ENCODE assay signal across 11 cellular contexts in genomic region chr5:73032635-73033034, GRCh38.
A peak's percentile ranks its signal among the peaks of the same experiment; 100 is the strongest.
DNase-seq lines count a peak whose midpoint lies in the region; ATAC-seq and TF ChIP-seq lines count a peak whose summit lies in the region.
"Had no signal": no experiment of that assay in that cellular context is flagged by ENCODE, and none has a peak within 500 bp of the region (broad histone marks: within the 10 kb centered on the region; RNA-seq: fewer than 3 reads in every experiment).

No MANE protein-coding gene starts in this region.

- ATAC-seq in HG03135 (IDR thresholded peaks at IDR 0.05; ENCODE audit: unreplicated experiment) = no peak
- ATAC-seq: GM23338, T-cell had no signal

- peak overlapping the region; percentile 21 for H3K27ac Mint-ChIP-seq in mesothelial cell of epicardium
- H3K27ac Mint-ChIP-seq: IgD-negative memory B cell, T-cell had no signal

- H3K4me3 Mint-ChIP-seq in mesothelial cell of epicardium = no peak overlapping the region
- H3K4me3 Mint-ChIP-seq: GM23338, IgD-negative memory B cell, T-cell had no signal

- H3K4me1 Mint-ChIP-seq in mesothelial cell of epicardium = peaks cover 19% of the 10 kb centered on the region
- H3K4me1 Mint-ChIP-seq: IgD-negative memory B cell, T-cell had no signal

- H3K36me3 Mint-ChIP-seq in mesothelial cell of epicardium = peaks cover 11% of the 10 kb centered on the region
- H3K36me3 Mint-ChIP-seq: T-cell had no signal

- no peaks in the 10 kb centered on the region for H3K27me3 Mint-ChIP-seq in mesothelial cell of epicardium (ENCODE audit: low read depth)
- H3K27me3 Mint-ChIP-seq: IgD-negative memory B cell had no signal

- TF ChIP-seq CTCF in mesothelial cell of epicardium (IDR thresholded peaks at IDR 0.05; ENCODE audit: unreplicated experiment) = no peak

- DNase-seq in NCI-H2171 treated with DMSO at 0.1 percent for 48 hours (lab: John Stamatoyannopoulos, UW) (peak; percentile 30), NCI-H2171 (lab: John Stamatoyannopoulos, UW) (no peak), NCI-H69 (lab: John Stamatoyannopoulos, UW) (peak; percentile 26), mesothelial cell of epicardium (ENCODE audit: low spot score in 2 of 2, unreplicated experiment in 2 of 2) (no peak), HuH-7 (ENCODE audit: low spot score) (no peak), foreskin melanocyte (no peak)
- DNase-seq: Peyer's patch, T-cell had no signal

- H3K9me3 Mint-ChIP-seq in mesothelial cell of epicardium = no peaks in the 10 kb centered on the region
- H3K9me3 Mint-ChIP-seq: GM23338, IgD-negative memory B cell, T-cell had no signal

Comparison
In these comparisons a context has a peak if more than half of its experiments do, and no peak if none do; other contexts are left out.
1. DNase-seq: peak in NCI-H2171 treated with DMSO at 0.1 percent for 48 hours (single experiment) and NCI-H69 (single experiment); none in NCI-H2171 (single experiment), mesothelial cell of epicardium (0 of 2), HuH-7 (single experiment) and foreskin melanocyte (single experiment).